In the genomic region with DNA sequence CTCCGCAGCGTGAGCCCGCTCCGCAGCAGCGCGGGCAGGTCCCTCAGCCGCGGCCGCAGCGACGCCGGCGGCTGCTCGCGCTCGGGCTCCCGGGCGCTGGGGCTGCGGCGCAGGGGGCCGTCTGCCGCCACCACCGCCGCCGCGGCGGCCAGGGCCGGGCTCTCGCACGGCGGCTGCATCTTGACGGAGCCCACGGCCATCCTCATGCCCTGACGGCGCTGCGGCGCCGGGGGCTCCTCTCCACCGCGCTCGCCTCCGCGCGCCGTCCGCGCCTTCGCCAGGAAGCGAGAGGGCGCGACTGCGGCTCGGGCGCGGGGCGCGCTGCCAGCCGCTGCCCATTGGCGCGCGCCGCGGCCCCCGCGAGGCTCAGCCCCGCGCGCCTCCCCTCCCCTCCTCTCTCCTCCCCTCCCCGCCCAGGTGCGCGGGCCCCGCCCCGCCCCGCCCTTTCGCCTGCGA, we compare ENCODE assay signal across 8 cellular contexts. TPM values are rescaled to one million over a fixed set of nuclear protein-coding genes. Genes with fewer than 3 reads are reported as not detected.
DNase-seq lines count a peak whose midpoint lies in the region; ATAC-seq and TF ChIP-seq lines count a peak whose summit lies in the region.

A gene with protein sequence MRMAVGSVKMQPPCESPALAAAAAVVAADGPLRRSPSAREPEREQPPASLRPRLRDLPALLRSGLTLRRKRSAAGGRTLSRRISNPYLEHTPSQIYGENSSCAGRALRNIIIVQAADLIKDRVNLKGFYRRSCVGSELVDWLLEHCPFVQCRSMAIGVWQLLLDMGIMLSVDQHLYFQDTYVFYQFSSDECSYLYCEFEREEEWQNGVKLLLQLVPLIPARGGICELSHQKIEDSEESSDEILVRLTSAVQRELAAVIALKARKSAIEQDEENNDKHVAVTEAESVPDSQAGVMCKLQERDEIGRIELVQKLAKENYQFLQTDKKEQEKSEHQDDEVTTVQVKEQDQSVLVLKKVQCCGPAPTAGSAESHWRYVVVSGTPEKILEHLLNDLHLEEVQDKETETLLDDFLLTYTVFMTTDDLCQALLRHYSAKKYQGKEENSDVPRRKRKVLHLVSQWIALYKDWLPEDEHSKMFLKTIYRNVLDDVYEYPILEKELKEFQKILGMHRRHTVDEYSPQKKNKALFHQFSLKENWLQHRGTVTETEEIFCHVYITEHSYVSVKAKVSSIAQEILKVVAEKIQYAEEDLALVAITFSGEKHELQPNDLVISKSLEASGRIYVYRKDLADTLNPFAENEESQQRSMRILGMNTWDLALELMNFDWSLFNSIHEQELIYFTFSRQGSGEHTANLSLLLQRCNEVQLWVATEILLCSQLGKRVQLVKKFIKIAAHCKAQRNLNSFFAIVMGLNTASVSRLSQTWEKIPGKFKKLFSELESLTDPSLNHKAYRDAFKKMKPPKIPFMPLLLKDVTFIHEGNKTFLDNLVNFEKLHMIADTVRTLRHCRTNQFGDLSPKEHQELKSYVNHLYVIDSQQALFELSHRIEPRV (minus strand): TSS at position 300 of the 456 bp plus-strand sequence. CDS start 94 bp downstream, at position 206.

- peaks cover 13% of the 10 kb centered on the region for H3K27me3 ChIP-seq in CD4-positive, alpha-beta memory T cell (ENCODE audit: insufficient read depth, low read length)
- no peaks in the 10 kb centered on the region for H3K27me3 ChIP-seq in esophagus (ENCODE audit: control insufficient read depth in 1 of 2, insufficient read depth in 2 of 2, low read length in 2 of 2)

- 0% methylated on average over 24 to 76 of the region's 76 CpGs for WGBS in esophagus, 2 donors

- POLR2A ChIA-PET in CD4-positive, alpha-beta memory T cell (lab: Charles Lee; ENCODE audit: partially characterized antibody) = no interaction called here

- H3K4me3 ChIP-seq in CD4-positive, alpha-beta memory T cell (ENCODE audit: low read length in 2 of 2) = no peak within 1 kb of the TSS
- H3K4me3 ChIP-seq in esophagus (ENCODE audit: low read depth in 1 of 2, low read length in 2 of 2) = peak within 1 kb of the TSS; percentile 74 to 80

- no peak for DNase-seq in CD4-positive, alpha-beta memory T cell
- DNase-seq in CD1c-positive myeloid dendritic cell (ENCODE audit: extremely low spot score) (no peak), NOMO-1 treated with dmso at 0.1 percent for 144 hours (lab: John Stamatoyannopoulos, UW; ENCODE audit: unreplicated experiment) (no peak)

- no peak for TF ChIP-seq CTCF in nephron (IDR thresholded peaks at IDR 0.05; ENCODE audit: unreplicated experiment in 3 of 3)

- no peaks in the 10 kb centered on the region for H3K9me3 ChIP-seq in CD4-positive, alpha-beta memory T cell (ENCODE audit: control insufficient read depth in 1 of 2, low read length in 2 of 2)
- no peaks in the 10 kb centered on the region for H3K9me3 ChIP-seq in esophagus (ENCODE audit: control insufficient read depth in 2 of 2, insufficient read depth in 1 of 2, low read depth in 1 of 2, low read length in 1 of 2)

- H3K36me3 Mint-ChIP-seq in CD4-positive, alpha-beta memory T cell = no peaks in the 10 kb centered on the region
- no peaks in the 10 kb centered on the region for H3K36me3 Mint-ChIP-seq in nephron (ENCODE audit: low read depth)

- H3K4me1 Mint-ChIP-seq in CD4-positive, alpha-beta memory T cell = peaks cover 4 to 15% (median 5%) of the 10 kb centered on the region in 4 donors
- no peaks in the 10 kb centered on the region for H3K4me1 Mint-ChIP-seq in nephron

- CTCF ChIA-PET in CD4-positive, alpha-beta memory T cell (lab: Charles Lee; ENCODE audit: partially characterized antibody) = no interaction called here

- H3K9me3 Mint-ChIP-seq in CD4-positive, alpha-beta memory T cell = peaks cover 5 to 20% (median 11%) of the 10 kb centered on the region in 8 donors
- peaks cover 24% of the 10 kb centered on the region for H3K9me3 Mint-ChIP-seq in nephron

- TF ChIP-seq POLR2A in Raji (IDR thresholded peaks at IDR 0.05; ENCODE audit: insufficient read depth, low read depth, low read length) = peak; percentile 89

- intact Hi-C loops in CD4-positive, alpha-beta memory T cell (cut with micrococcal nuclease) = no loop called here

- peak within 1 kb of the TSS; percentile 36 to 70 (median 56) for H3K4me3 Mint-ChIP-seq in CD4-positive, alpha-beta memory T cell
- H3K4me3 Mint-ChIP-seq in nephron = peak within 1 kb of the TSS; percentile 86 to 93 (median 93)

- no peak within 1 kb of the TSS for H3K27ac Mint-ChIP-seq in CD4-positive, alpha-beta memory T cell
- peak within 1 kb of the TSS in 1 of 3 experiments; percentile 12 for H3K27ac Mint-ChIP-seq in nephron

- H3K27ac ChIP-seq in CD4-positive, alpha-beta memory T cell (ENCODE audit: low read depth, low read length) = no peak within 1 kb of the TSS
- peak within 1 kb of the TSS; percentile 90 to 94 for H3K27ac ChIP-seq in esophagus (ENCODE audit: low read depth in 2 of 2, low read length in 1 of 2)

- no peaks in the 10 kb centered on the region for H3K4me1 ChIP-seq in CD4-positive, alpha-beta memory T cell (ENCODE audit: insufficient read depth, low read length)
- peaks cover 0 to 9% of the 10 kb centered on the region in 2 donors for H3K4me1 ChIP-seq in esophagus (ENCODE audit: control insufficient read depth in 2 of 2, insufficient read depth in 2 of 2, low read length in 1 of 2)

- H3K36me3 ChIP-seq in CD4-positive, alpha-beta memory T cell (ENCODE audit: insufficient read depth, low read length) = no peaks in the 10 kb centered on the region
- no peaks in the 10 kb centered on the region for H3K36me3 ChIP-seq in esophagus (ENCODE audit: control insufficient read depth in 2 of 2, insufficient read depth in 2 of 2, low read length in 1 of 2)

- peaks cover 22 to 38% of the 10 kb centered on the region in 2 donors for H3K27me3 Mint-ChIP-seq in CD4-positive, alpha-beta memory T cell
- H3K27me3 Mint-ChIP-seq in nephron (ENCODE audit: low read depth) = peaks cover 49% of the 10 kb centered on the region

- ATAC-seq in GM19023 (IDR thresholded peaks at IDR 0.05; ENCODE audit: unreplicated experiment) (peak; percentile 65), HG03442 (IDR thresholded peaks at IDR 0.05; ENCODE audit: unreplicated experiment) (peak; percentile 39)

RNA-seq across cellular contexts. Expression of the gene that starts here (rescaled TPM):
- not detected for total RNA-seq in CD4-positive, alpha-beta memory T cell
- polyA plus RNA-seq in CD4-positive, alpha-beta memory T cell = not detected
- polyA plus RNA-seq in esophagus = 1 to 10 TPM; 6.6 to 6.7 TPM

Comparison
In these comparisons a context has a peak if more than half of its experiments do, and no peak if none do; other contexts are left out.
1. RNA of the gene that starts here (polyA plus RNA-seq): 6.6 to 6.7 TPM in esophagus; not detected in CD4-positive, alpha-beta memory T cell; every median in the first group is over 4 times any median in the second.
2. H3K4me3 ChIP-seq: peak in esophagus (2 of 2); none in CD4-positive, alpha-beta memory T cell (0 of 2).